In genomic region chr16:78684040-78684611, GRCh38 we compare ENCODE assay signal across 9 cellular contexts.
A peak's percentile ranks its signal among the peaks of the same experiment; 100 is the strongest.
DNase-seq lines count a peak whose midpoint lies in the region; ATAC-seq and TF ChIP-seq lines count a peak whose summit lies in the region.
"Had no signal": no experiment of that assay in that cellular context is flagged by ENCODE, and none has a peak within 500 bp of the region (broad histone marks: within the 10 kb centered on the region; RNA-seq: fewer than 3 reads in every experiment).

No MANE protein-coding gene starts in this region.

- peak; percentile 96 for DNase-seq in NCI-H226
- peak; percentile 72 for DNase-seq in epidermal melanocyte (ENCODE audit: insufficient read length, low spot score)
- peak; percentile 96 for DNase-seq in mesenchymal stem cell
- peak; percentile 69 to 85 for DNase-seq in uterus
- no peak for DNase-seq in activated T-cell treated with anti-CD3 and anti-CD28 coated beads, Interleukin-2, amount 50 U/mL, for 72 hours
- no peak for DNase-seq in NCI-H2227 treated with DMSO at 0.1 percent for 48 hours (lab: John Stamatoyannopoulos, UW)
- no peak for DNase-seq in stimulated activated CD4-positive, alpha-beta T cell treated with anti-CD3 and anti-CD28 coated beads, Interleukin-4, amount 100 ng/mL, for 24 hours
- DNase-seq: KG1, WERI-Rb-1 had no signal

- no peak overlapping the region for H3K4me2 ChIP-seq in mesenchymal stem cell (ENCODE audit: low read length, poor library complexity, severe bottlenecking)

- no peak for TF ChIP-seq POLR2A in uterus (IDR thresholded peaks at IDR 0.05)

- peak overlapping the region; percentile 73 for H4K91ac ChIP-seq in mesenchymal stem cell (ENCODE audit: low read length)

- H3K18ac ChIP-seq in mesenchymal stem cell (ENCODE audit: low read depth in 1 of 2, low read length in 2 of 2): peak overlapping the region; percentile 46 to 77

- peak overlapping the region; percentile 6 to 97 for H2BK12ac ChIP-seq in mesenchymal stem cell (ENCODE audit: low read length in 2 of 2)

- no peak overlapping the region for H3K27ac ChIP-seq in mesenchymal stem cell (ENCODE audit: low read length, poor library complexity, severe bottlenecking)
- H3K27ac ChIP-seq in uterus: peak overlapping the region; percentile 64 to 85
- H3K27ac ChIP-seq: WERI-Rb-1 had no signal

- ATAC-seq in activated T-cell treated with anti-CD3 and anti-CD28 coated beads, Interleukin-2, amount 50 U/mL, for 72 hours (replicated peaks in 1 of 2): no peak

- H3K4ac ChIP-seq in mesenchymal stem cell (ENCODE audit: low read depth in 1 of 2, low read length in 2 of 2): peak overlapping the region in 1 of 2 experiments; percentile 12

- H3K4me3 Mint-ChIP-seq in activated T-cell treated with anti-CD3 and anti-CD28 coated beads, Interleukin-2, amount 50 U/mL, for 72 hours: no peak overlapping the region

- 8% methylated on average over 8 of the region's 8 CpGs for WGBS in mesenchymal stem cell

- no peak for TF ChIP-seq CTCF in uterus (IDR thresholded peaks at IDR 0.05)

- H3K27ac Mint-ChIP-seq in activated T-cell treated with anti-CD3 and anti-CD28 coated beads, Interleukin-2, amount 50 U/mL, for 72 hours: no peak overlapping the region

- H3K23ac ChIP-seq in mesenchymal stem cell (ENCODE audit: low read length in 2 of 2): no peak overlapping the region

- H3K36me3 ChIP-seq in mesenchymal stem cell (ENCODE audit: control insufficient read depth in 1 of 2, insufficient read depth in 2 of 2, low read depth in 1 of 2, low read length in 2 of 2) (no peaks in the 10 kb centered on the region), uterus (no peaks in the 10 kb centered on the region)
- H3K36me3 ChIP-seq: WERI-Rb-1 had no signal

- H2BK5ac ChIP-seq in mesenchymal stem cell (ENCODE audit: low read depth, low read length, poor library complexity, severe bottlenecking): no peak overlapping the region

- intact Hi-C loops in uterus (cut with DNase I; ENCODE audit: low total_unique reads): no loop called here

- H3K36me3 Mint-ChIP-seq in activated T-cell treated with anti-CD3 and anti-CD28 coated beads, Interleukin-2, amount 50 U/mL, for 72 hours (ENCODE audit: insufficient read depth in 2 of 2): no peaks in the 10 kb centered on the region

- peak overlapping the region; percentile 77 for H3K9ac ChIP-seq in mesenchymal stem cell (ENCODE audit: low read length)

- no peak overlapping the region for H2AK5ac ChIP-seq in mesenchymal stem cell (ENCODE audit: low read length, severe bottlenecking)

- no peak overlapping the region for H2AFZ ChIP-seq in mesenchymal stem cell (ENCODE audit: low read depth, low read length)

- peak overlapping the region; percentile 19 for H4K8ac ChIP-seq in mesenchymal stem cell (ENCODE audit: low read length)

- H3K4me3 ChIP-seq in mesenchymal stem cell (ENCODE audit: insufficient read depth in 1 of 2, low read depth in 1 of 2, low read length in 2 of 2) (peak overlapping the region in 1 of 2 experiments; percentile 12), uterus (no peak overlapping the region)

- H2BK15ac ChIP-seq in mesenchymal stem cell (ENCODE audit: low read depth, poor library complexity, severe bottlenecking): no peak overlapping the region

- H3K14ac ChIP-seq in mesenchymal stem cell (ENCODE audit: low read length in 2 of 2): no peak overlapping the region

- no peaks in the 10 kb centered on the region for H3K27me3 Mint-ChIP-seq in activated T-cell treated with anti-CD3 and anti-CD28 coated beads, Interleukin-2, amount 50 U/mL, for 72 hours (ENCODE audit: low read depth)

- H3K9me3 ChIP-seq in mesenchymal stem cell (ENCODE audit: control insufficient read depth, low read length) (no peaks in the 10 kb centered on the region), uterus (no peaks in the 10 kb centered on the region)

- no peak overlapping the region for H2BK120ac ChIP-seq in mesenchymal stem cell (ENCODE audit: low read depth, low read length)

- no peaks in the 10 kb centered on the region for H3K9me3 Mint-ChIP-seq in activated T-cell treated with anti-CD3 and anti-CD28 coated beads, Interleukin-2, amount 50 U/mL, for 72 hours

- H3K4me1 ChIP-seq in mesenchymal stem cell (ENCODE audit: control insufficient read depth, insufficient read depth, low read depth, low read length) (peaks cover 6% of the 10 kb centered on the region), uterus (peaks cover 0 to 6% of the 10 kb centered on the region in 2 donors)

- H3K27me3 ChIP-seq in mesenchymal stem cell (ENCODE audit: control insufficient read depth in 1 of 2, insufficient read depth in 1 of 2, low read length in 2 of 2) (no peaks in the 10 kb centered on the region), uterus (no peaks in the 10 kb centered on the region)

- H3K4me1 Mint-ChIP-seq in activated T-cell treated with anti-CD3 and anti-CD28 coated beads, Interleukin-2, amount 50 U/mL, for 72 hours (ENCODE audit: low read depth): no peaks in the 10 kb centered on the region

- no peaks in the 10 kb centered on the region for H3K79me1 ChIP-seq in mesenchymal stem cell (replicated peaks; ENCODE audit: low read length, poor library complexity, severe bottlenecking)

Comparison
In these comparisons a context has a peak if more than half of its experiments do, and no peak if none do; other contexts are left out.
1. DNase-seq: peak in NCI-H226 (single experiment), epidermal melanocyte (single experiment), mesenchymal stem cell (single experiment) and uterus (2 of 2); none in activated T-cell treated with anti-CD3 and anti-CD28 coated beads, Interleukin-2, amount 50 U/mL, for 72 hours (0 of 2), NCI-H2227 treated with DMSO at 0.1 percent for 48 hours (single experiment) and stimulated activated CD4-positive, alpha-beta T cell treated with anti-CD3 and anti-CD28 coated beads, Interleukin-4, amount 100 ng/mL, for 24 hours (single experiment).